1 cellular context compared by ENCODE assay signal in the genomic region with DNA sequence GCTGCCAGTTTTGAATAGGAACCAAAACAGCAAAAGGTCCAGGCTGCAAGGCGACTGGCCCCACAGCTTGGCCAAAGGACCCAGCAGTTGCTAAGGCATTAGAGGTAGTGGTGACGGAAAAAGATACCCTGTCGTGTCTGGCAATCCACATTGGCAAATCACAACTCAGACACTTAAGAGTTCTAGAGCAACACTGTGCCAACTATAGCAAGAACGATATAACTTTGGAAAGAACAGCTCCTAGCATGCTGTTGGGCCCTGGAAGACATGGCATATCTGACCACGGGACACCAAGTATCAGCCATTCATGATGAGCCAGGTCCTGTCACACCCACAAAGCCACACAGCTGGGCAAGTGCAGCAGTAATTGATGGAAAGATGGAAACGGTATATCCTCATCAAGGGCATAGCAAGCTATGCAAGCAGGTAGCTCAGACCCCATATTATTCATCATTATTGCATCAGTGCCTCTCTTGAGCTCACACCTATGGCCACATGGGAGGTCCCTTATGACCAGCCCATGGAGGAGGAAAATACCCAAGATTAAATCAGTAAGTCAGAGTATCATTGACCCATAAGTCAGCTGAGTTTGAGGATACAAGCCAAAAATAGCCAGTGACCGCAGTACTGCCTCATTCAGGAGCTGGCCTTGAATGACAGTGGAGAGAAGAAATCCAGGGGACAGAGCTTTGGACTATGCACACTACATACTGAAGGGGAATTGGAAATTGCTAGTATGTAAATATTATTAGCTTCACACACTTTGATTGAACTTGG.
TF ChIP-seq lines count a peak whose summit lies in the region.

No MANE protein-coding gene starts in this region.

TF ChIP-seq in IMR-90, 13 proteins besides CTCF, POLR2A, EP300 and RAD21 (continued from another document):
- TF ChIP-seq ELK1 (IDR thresholded peaks at IDR 0.05; ENCODE audit: borderline replicate concordance, low read depth, low read length) (no peak), BHLHE40 (IDR thresholded peaks at IDR 0.05; ENCODE audit: low read depth, low read length) (no peak), CEBPB (IDR thresholded peaks at IDR 0.05; ENCODE audit: low read depth, low read length) (no peak), USF2 (IDR thresholded peaks at IDR 0.05; ENCODE audit: low read depth, low read length) (no peak), SMC3 (IDR thresholded peaks at IDR 0.05; ENCODE audit: low read depth, low read length) (no peak), MAZ (IDR thresholded peaks at IDR 0.05; ENCODE audit: borderline replicate concordance, low read depth, low read length) (no peak), MAFK (IDR thresholded peaks at IDR 0.05; ENCODE audit: low read depth, low read length) (no peak), FOS (IDR thresholded peaks at IDR 0.05; ENCODE audit: low read depth, low read length) (no peak), RCOR1 (IDR thresholded peaks at IDR 0.05; ENCODE audit: insufficient replicate concordance, low read length) (no peak), MXI1 (IDR thresholded peaks at IDR 0.05; ENCODE audit: borderline replicate concordance, low read depth, low read length) (no peak)
